In the genomic region with DNA sequence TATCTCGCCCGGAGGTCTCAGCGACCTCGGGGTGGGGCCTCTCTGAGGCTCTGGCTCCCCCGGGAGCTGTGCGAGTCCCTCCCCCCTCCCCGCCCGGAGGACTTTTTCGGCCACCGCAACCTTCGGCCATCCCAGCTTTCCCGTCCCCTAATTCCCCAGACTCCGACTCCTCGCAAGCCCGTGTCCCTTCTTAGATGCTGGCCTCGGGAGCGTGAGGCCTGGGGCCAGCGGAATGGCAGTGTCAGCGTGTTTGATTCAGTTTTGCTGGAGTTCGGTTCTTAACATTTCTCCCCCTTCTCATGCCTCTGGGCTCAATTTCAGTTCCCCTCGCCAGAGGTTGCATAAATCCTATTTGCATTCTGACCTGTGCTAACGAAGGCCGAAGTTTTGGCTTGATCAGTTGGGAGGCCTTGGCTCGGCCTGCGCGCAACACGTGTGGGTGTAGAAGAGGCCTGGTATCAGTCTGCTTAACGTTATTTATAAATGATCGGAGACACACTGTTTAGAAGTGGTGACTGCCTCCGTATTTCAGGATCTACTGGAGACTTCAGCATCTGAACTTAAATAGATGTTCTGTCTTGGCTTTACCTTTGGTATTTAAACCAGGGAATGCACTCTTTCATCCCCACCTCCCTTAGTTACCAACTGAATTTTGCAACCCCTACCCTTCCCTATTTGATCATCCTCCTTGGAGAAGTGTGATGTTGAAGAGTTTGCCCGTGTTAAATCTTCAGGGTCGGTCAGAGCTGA, we compare ENCODE assay signal across 8 cellular contexts. TPM values are rescaled to one million over a fixed set of nuclear protein-coding genes. Genes with fewer than 3 reads are reported as not detected.
DNase-seq lines count a peak whose midpoint lies in the region; ATAC-seq and TF ChIP-seq lines count a peak whose summit lies in the region.

No MANE protein-coding gene starts in this region.

- peaks cover 65% of the 10 kb centered on the region for H3K36me3 Mint-ChIP-seq in activated naive CD8-positive, alpha-beta T cell treated with anti-CD3 and anti-CD28 coated beads, Interleukin-2, amount 50 U/mL, for 24 hours (ENCODE audit: low read depth)

- intact Hi-C loops in left cardiac atrium (cut with DNase I), result loop anchor here in 1 of 2 donors (1.0 kb wide), 1 partner anchor 26 kb away; a partner anchor contains a TSS
- intact Hi-C loops in posterior vena cava (cut with DNase I), result no loop called here

- H3K27ac Mint-ChIP-seq in activated naive CD8-positive, alpha-beta T cell treated with anti-CD3 and anti-CD28 coated beads, Interleukin-2, amount 50 U/mL, for 24 hours, result peak overlapping the region; percentile 97

- ATAC-seq in activated naive CD8-positive, alpha-beta T cell treated with anti-CD3 and anti-CD28 coated beads, Interleukin-2, amount 50 U/mL, for 24 hours, result no peak
- ATAC-seq in left cardiac atrium, result peak; percentile 8 to 12

- peak overlapping the region; percentile 85 for H3K4me3 ChIP-seq in GM12864 (ENCODE audit: low read depth, low read length)

- H3K4me1 Mint-ChIP-seq in activated naive CD8-positive, alpha-beta T cell treated with anti-CD3 and anti-CD28 coated beads, Interleukin-2, amount 50 U/mL, for 24 hours, result peaks cover 82% of the 10 kb centered on the region

- H3K9me3 Mint-ChIP-seq in activated naive CD8-positive, alpha-beta T cell treated with anti-CD3 and anti-CD28 coated beads, Interleukin-2, amount 50 U/mL, for 24 hours, result no peaks in the 10 kb centered on the region

- H3K4me3 Mint-ChIP-seq in activated naive CD8-positive, alpha-beta T cell treated with anti-CD3 and anti-CD28 coated beads, Interleukin-2, amount 50 U/mL, for 24 hours, result peak overlapping the region; percentile 90

- no peak for TF ChIP-seq CTCF in GM12864 (IDR thresholded peaks at IDR 0.05; ENCODE audit: low read depth, low read length, missing control alignments)

- DNase-seq in GM12864 (ENCODE audit: low read depth), result peak; percentile 54
- DNase-seq in NOMO-1 treated with dmso at 0.1 percent for 144 hours (lab: John Stamatoyannopoulos, UW; ENCODE audit: unreplicated experiment), result peak; percentile 53
- peak; percentile 41 for DNase-seq in activated naive CD8-positive, alpha-beta T cell treated with anti-CD3 and anti-CD28 coated beads, Interleukin-2, amount 50 U/mL, for 24 hours
- peak; percentile 58 for DNase-seq in left cardiac atrium
- peak; percentile 82 for DNase-seq in posterior vena cava (ENCODE audit: low spot score)
- no peak for DNase-seq in NCI-H1092 treated with DMSO at 0.1 percent for 48 hours (lab: John Stamatoyannopoulos, UW)
- DNase-seq in NCI-H446 (lab: John Stamatoyannopoulos, UW), result no peak
- no peak for DNase-seq in GM19238 (ENCODE audit: insufficient read length, low spot score)

- H3K27me3 Mint-ChIP-seq in activated naive CD8-positive, alpha-beta T cell treated with anti-CD3 and anti-CD28 coated beads, Interleukin-2, amount 50 U/mL, for 24 hours, result peaks cover 7% of the 10 kb centered on the region

RNA-seq across cellular contexts. Expression of a gene that starts 0.8 kb away (rescaled TPM):
- total RNA-seq in left cardiac atrium, result 100 to 1,000 TPM; 591 to 724 TPM
- 100 to 1,000 TPM; 673 to 848 TPM for total RNA-seq in posterior vena cava

RNA-seq across cellular contexts. Expression of a gene that starts 34.7 kb away (rescaled TPM):
- 10 to 100 TPM; 10.8 to 20.1 TPM for total RNA-seq in left cardiac atrium
- total RNA-seq in posterior vena cava, result 10 to 100 TPM; 17.4 to 17.6 TPM

Comparison
In these comparisons a context has a peak if more than half of its experiments do, and no peak if none do; other contexts are left out.
1. DNase-seq: peak in GM12864 (single experiment), NOMO-1 treated with dmso at 0.1 percent for 144 hours (single experiment), activated naive CD8-positive, alpha-beta T cell treated with anti-CD3 and anti-CD28 coated beads, Interleukin-2, amount 50 U/mL, for 24 hours (single experiment), left cardiac atrium (single experiment) and posterior vena cava (single experiment); none in NCI-H1092 treated with DMSO at 0.1 percent for 48 hours (single experiment), NCI-H446 (0 of 2) and GM19238 (single experiment).